1 cellular context compared by ENCODE assay signal in genomic region chr12:22544038-22544979, GRCh38.
TF ChIP-seq lines count a peak whose summit lies in the region.

A gene with protein sequence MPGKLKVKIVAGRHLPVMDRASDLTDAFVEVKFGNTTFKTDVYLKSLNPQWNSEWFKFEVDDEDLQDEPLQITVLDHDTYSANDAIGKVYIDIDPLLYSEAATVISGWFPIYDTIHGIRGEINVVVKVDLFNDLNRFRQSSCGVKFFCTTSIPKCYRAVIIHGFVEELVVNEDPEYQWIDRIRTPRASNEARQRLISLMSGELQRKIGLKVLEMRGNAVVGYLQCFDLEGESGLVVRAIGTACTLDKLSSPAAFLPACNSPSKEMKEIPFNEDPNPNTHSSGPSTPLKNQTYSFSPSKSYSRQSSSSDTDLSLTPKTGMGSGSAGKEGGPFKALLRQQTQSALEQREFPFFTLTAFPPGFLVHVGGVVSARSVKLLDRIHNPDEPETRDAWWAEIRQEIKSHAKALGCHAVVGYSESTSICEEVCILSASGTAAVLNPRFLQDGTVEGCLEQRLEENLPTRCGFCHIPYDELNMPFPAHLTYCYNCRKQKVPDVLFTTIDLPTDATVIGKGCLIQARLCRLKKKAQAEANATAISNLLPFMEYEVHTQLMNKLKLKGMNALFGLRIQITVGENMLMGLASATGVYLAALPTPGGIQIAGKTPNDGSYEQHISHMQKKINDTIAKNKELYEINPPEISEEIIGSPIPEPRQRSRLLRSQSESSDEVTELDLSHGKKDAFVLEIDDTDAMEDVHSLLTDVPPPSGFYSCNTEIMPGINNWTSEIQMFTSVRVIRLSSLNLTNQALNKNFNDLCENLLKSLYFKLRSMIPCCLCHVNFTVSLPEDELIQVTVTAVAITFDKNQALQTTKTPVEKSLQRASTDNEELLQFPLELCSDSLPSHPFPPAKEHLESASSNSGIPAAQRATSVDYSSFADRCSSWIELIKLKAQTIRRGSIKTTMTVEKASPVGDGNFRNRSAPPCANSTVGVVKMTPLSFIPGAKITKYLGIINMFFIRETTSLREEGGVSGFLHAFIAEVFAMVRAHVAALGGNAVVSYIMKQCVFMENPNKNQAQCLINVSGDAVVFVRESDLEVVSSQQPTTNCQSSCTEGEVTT (minus strand): TSS chr12:22544542. CDS start chr12:22544150, 392 bp downstream.

TF ChIP-seq in GM12878, 131 proteins besides CTCF, POLR2A, EP300 and RAD21 (continued from another document and continues in another):
- TF ChIP-seq, protein P1, sequence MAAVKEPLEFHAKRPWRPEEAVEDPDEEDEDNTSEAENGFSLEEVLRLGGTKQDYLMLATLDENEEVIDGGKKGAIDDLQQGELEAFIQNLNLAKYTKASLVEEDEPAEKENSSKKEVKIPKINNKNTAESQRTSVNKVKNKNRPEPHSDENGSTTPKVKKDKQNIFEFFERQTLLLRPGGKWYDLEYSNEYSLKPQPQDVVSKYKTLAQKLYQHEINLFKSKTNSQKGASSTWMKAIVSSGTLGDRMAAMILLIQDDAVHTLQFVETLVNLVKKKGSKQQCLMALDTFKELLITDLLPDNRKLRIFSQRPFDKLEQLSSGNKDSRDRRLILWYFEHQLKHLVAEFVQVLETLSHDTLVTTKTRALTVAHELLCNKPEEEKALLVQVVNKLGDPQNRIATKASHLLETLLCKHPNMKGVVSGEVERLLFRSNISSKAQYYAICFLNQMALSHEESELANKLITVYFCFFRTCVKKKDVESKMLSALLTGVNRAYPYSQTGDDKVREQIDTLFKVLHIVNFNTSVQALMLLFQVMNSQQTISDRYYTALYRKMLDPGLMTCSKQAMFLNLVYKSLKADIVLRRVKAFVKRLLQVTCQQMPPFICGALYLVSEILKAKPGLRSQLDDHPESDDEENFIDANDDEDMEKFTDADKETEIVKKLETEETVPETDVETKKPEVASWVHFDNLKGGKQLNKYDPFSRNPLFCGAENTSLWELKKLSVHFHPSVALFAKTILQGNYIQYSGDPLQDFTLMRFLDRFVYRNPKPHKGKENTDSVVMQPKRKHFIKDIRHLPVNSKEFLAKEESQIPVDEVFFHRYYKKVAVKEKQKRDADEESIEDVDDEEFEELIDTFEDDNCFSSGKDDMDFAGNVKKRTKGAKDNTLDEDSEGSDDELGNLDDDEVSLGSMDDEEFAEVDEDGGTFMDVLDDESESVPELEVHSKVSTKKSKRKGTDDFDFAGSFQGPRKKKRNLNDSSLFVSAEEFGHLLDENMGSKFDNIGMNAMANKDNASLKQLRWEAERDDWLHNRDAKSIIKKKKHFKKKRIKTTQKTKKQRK (IDR thresholded peaks at IDR 0.05; ENCODE audit: low read depth, low read length): 0 out of 2 replicates have a peak, but pooled peaks have one; percentile 34
- TF ChIP-seq YY1 (IDR thresholded peaks at IDR 0.05; ENCODE audit: low read depth, low read length) (peak; percentile 98), STAT3 (IDR thresholded peaks at IDR 0.05; ENCODE audit: low read depth, low read length) (no peak), IRF3 (IDR thresholded peaks at IDR 0.05) (peak; percentile 40; the same call in 1 of the 2 replicates), NFXL1 (IDR thresholded peaks at IDR 0.05; ENCODE audit: borderline replicate concordance) (no peak), ASH2L (IDR thresholded peaks at IDR 0.05; ENCODE audit: borderline replicate concordance, low read depth) (peak; percentile 82; the same call in 1 of the 2 replicates), STAT1 (conservative IDR thresholded peaks at IDR 0.05) (peak; percentile 70; the same call in 1 of the 2 replicates), FOS (IDR thresholded peaks at IDR 0.05; ENCODE audit: borderline replicate concordance, extremely low read depth, insufficient read length) (no peak), ZSCAN29 (IDR thresholded peaks at IDR 0.05) (no peak), RUNX3 (IDR thresholded peaks at IDR 0.05; ENCODE audit: low read length) (peak; percentile 71), CBFB (IDR thresholded peaks at IDR 0.05; ENCODE audit: low read depth) (no peak), MEF2B (IDR thresholded peaks at IDR 0.05; ENCODE audit: partially characterized antibody, poor library complexity, severe bottlenecking) (no peak), ATF3 (IDR thresholded peaks at IDR 0.05; ENCODE audit: borderline replicate concordance, extremely low read depth, low read depth, low read length) (no peak), E4F1 (IDR thresholded peaks at IDR 0.05; ENCODE audit: borderline replicate concordance, partially characterized antibody) (peak; percentile 64), BCLAF1 (IDR thresholded peaks at IDR 0.05) (no peak), KDM1A (IDR thresholded peaks at IDR 0.05; ENCODE audit: borderline replicate concordance) (no peak), SRF (IDR thresholded peaks at IDR 0.05; ENCODE audit: low read depth in 2 of 2, low read length in 2 of 2) (peak; percentile 82 to 98), CBX5 (IDR thresholded peaks at IDR 0.05; ENCODE audit: low read depth) (peak; percentile 98), SIN3A (IDR thresholded peaks at IDR 0.05; ENCODE audit: low read depth, low read length) (peak; percentile 53; the same call in 1 of the 2 replicates), MTA3 (IDR thresholded peaks at IDR 0.05; ENCODE audit: borderline replicate concordance, low read length) (no peak), NR2C1 (IDR thresholded peaks at IDR 0.05) (peak; percentile 55; the same call in 1 of the 2 replicates), IKZF1 (conservative IDR thresholded peaks at IDR 0.05) (peak; percentile 82), KLF5 (IDR thresholded peaks at IDR 0.05; ENCODE audit: partially characterized antibody) (no peak), RFX5 (IDR thresholded peaks at IDR 0.05; ENCODE audit: low read depth, low read length) (0 out of 2 replicates have a peak, but pooled peaks have one; percentile 50), ESRRA (IDR thresholded peaks at IDR 0.05; ENCODE audit: low read length) (no peak; the same call in 1 of the 2 replicates), POLR2AphosphoS2 (IDR thresholded peaks at IDR 0.05; ENCODE audit: low read depth, low read length) (peak; percentile 89), ZNF207 (IDR thresholded peaks at IDR 0.05; ENCODE audit: borderline replicate concordance) (peak; percentile 88), DPF2 (IDR thresholded peaks at IDR 0.05) (peak; percentile 74), ATF7 (IDR thresholded peaks at IDR 0.05; ENCODE audit: low read depth) (peak; percentile 77), NFYA (IDR thresholded peaks at IDR 0.05; ENCODE audit: borderline replicate concordance, low read depth, low read length) (no peak), IRF4 (IDR thresholded peaks at IDR 0.05; ENCODE audit: low read depth, low read length) (peak; percentile 81), MYC (IDR thresholded peaks at IDR 0.05; ENCODE audit: insufficient read depth, insufficient read length, insufficient replicate concordance, low read length, severe bottlenecking) (peak; percentile 20), PML (IDR thresholded peaks at IDR 0.05; ENCODE audit: low read length) (peak; percentile 98), RBBP5 (conservative IDR thresholded peaks at IDR 0.05) (0 out of 2 replicates have a peak, but pooled peaks have one; percentile 57), SMARCA5 (IDR thresholded peaks at IDR 0.05) (peak; percentile 87; the same call in 1 of the 2 replicates), HDGF (IDR thresholded peaks at IDR 0.05) (no peak), NR2F1 (conservative IDR thresholded peaks at IDR 0.05) (peak; percentile 62; the same call in 1 of the 2 replicates)
- TF ChIP-seq, protein P2, sequence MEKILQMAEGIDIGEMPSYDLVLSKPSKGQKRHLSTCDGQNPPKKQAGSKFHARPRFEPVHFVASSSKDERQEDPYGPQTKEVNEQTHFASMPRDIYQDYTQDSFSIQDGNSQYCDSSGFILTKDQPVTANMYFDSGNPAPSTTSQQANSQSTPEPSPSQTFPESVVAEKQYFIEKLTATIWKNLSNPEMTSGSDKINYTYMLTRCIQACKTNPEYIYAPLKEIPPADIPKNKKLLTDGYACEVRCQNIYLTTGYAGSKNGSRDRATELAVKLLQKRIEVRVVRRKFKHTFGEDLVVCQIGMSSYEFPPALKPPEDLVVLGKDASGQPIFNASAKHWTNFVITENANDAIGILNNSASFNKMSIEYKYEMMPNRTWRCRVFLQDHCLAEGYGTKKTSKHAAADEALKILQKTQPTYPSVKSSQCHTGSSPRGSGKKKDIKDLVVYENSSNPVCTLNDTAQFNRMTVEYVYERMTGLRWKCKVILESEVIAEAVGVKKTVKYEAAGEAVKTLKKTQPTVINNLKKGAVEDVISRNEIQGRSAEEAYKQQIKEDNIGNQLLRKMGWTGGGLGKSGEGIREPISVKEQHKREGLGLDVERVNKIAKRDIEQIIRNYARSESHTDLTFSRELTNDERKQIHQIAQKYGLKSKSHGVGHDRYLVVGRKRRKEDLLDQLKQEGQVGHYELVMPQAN (conservative IDR thresholded peaks at IDR 0.05): peak; percentile 49
- TF ChIP-seq, protein P3, sequence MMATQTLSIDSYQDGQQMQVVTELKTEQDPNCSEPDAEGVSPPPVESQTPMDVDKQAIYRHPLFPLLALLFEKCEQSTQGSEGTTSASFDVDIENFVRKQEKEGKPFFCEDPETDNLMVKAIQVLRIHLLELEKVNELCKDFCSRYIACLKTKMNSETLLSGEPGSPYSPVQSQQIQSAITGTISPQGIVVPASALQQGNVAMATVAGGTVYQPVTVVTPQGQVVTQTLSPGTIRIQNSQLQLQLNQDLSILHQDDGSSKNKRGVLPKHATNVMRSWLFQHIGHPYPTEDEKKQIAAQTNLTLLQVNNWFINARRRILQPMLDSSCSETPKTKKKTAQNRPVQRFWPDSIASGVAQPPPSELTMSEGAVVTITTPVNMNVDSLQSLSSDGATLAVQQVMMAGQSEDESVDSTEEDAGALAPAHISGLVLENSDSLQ (IDR thresholded peaks at IDR 0.05): no peak; the same call in 1 of the 2 replicates
- TF ChIP-seq, protein P4, sequence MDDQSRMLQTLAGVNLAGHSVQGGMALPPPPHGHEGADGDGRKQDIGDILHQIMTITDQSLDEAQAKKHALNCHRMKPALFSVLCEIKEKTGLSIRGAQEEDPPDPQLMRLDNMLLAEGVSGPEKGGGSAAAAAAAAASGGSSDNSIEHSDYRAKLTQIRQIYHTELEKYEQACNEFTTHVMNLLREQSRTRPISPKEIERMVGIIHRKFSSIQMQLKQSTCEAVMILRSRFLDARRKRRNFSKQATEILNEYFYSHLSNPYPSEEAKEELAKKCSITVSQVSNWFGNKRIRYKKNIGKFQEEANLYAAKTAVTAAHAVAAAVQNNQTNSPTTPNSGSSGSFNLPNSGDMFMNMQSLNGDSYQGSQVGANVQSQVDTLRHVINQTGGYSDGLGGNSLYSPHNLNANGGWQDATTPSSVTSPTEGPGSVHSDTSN (IDR thresholded peaks at IDR 0.05; ENCODE audit: insufficient replicate concordance, low read depth, low read length): peak; percentile 46
- TF ChIP-seq, protein P5, sequence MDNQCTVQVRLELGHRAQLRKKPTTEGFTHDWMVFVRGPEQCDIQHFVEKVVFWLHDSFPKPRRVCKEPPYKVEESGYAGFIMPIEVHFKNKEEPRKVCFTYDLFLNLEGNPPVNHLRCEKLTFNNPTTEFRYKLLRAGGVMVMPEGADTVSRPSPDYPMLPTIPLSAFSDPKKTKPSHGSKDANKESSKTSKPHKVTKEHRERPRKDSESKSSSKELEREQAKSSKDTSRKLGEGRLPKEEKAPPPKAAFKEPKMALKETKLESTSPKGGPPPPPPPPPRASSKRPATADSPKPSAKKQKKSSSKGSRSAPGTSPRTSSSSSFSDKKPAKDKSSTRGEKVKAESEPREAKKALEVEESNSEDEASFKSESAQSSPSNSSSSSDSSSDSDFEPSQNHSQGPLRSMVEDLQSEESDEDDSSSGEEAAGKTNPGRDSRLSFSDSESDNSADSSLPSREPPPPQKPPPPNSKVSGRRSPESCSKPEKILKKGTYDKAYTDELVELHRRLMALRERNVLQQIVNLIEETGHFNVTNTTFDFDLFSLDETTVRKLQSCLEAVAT (IDR thresholded peaks at IDR 0.05): peak; percentile 100
